22 cellular contexts compared by ENCODE assay signal in the genomic region with DNA sequence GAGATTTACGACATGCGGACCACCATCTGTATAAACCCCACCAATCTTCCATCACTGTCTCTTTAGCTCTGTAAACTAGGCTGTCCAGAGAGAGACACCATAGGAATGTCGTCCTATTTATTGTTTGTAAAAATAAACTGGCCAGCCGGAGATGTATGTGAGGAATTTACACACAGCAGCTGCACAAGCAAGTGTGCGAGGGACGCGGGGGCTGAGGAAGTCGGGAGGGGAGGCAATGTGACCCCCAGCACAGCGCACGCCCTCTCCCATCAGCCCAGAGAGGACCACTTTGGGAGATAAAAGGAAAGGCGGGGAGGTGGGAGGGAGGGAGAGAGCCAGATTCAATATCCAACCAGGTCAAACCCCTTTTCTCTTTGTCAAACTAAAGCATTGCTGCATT.
"Had no signal": no experiment of that assay in that cellular context is flagged by ENCODE, and none has a peak within 500 bp of the region (broad histone marks: within the 10 kb centered on the region; RNA-seq: fewer than 3 reads in every experiment).

No MANE protein-coding gene starts in this region.

- H3K27me3 ChIP-seq: MG63, SJCRH30 had no signal

- H3K9me3 ChIP-seq: MG63, SJCRH30 had no signal

- H3K4me3 ChIP-seq: MG63, SJCRH30 had no signal

- H3K27ac ChIP-seq: RWPE1, SJCRH30 had no signal

- H3K4me1 ChIP-seq: SJCRH30 had no signal

- DNase-seq: Karpas-422; KG1; MG63; NCI-H1092 treated with DMSO at 0.1 percent for 48 hours; NCI-H1436; NCI-H187; NCI-H2029; NCI-H2081 treated with DMSO at 0.1 percent for 48 hours; NCI-H2171; NCI-H226; NCI-H446; NCI-H510A; NCI-H524 treated with DMSO at 0.1 percent for 48 hours; NCI-H69; NCI-H774; NK-92 treated with Interleukin-12 subunit alpha and Interleukin-12 subunit beta, amount 100 ng/mL, for 24 hours; PC-3; SHP77; SJCRH30 had no signal

- ATAC-seq: Panc1, PC-3, SK-N-SH treated with all-trans-retinoic acid at 6 μM for 48 hours had no signal

- H3K36me3 ChIP-seq: MG63, SJCRH30 had no signal
